ENCODE assay signal across 15 cellular contexts in genomic region chr3:149216195-149216869, GRCh38. TPM values are rescaled to one million over a fixed set of nuclear protein-coding genes. Genes with fewer than 3 reads are reported as not detected.
A peak's percentile ranks its signal among the peaks of the same experiment; 100 is the strongest.
DNase-seq lines count a peak whose midpoint lies in the region; ATAC-seq and TF ChIP-seq lines count a peak whose summit lies in the region.
"Had no signal": no experiment of that assay in that cellular context is flagged by ENCODE, and none has a peak within 500 bp of the region (broad histone marks: within the 10 kb centered on the region; RNA-seq: fewer than 3 reads in every experiment).

No MANE protein-coding gene starts in this region.

- H3K27me3 ChIP-seq in left lung = no peaks in the 10 kb centered on the region
- H3K27me3 ChIP-seq: adrenal gland, tibial nerve had no signal

- no peak overlapping the region for H3K4me3 ChIP-seq in left lung
- H3K4me3 ChIP-seq: adrenal gland, tibial nerve had no signal

- peaks cover 10% of the 10 kb centered on the region for H3K27me3 Mint-ChIP-seq in activated CD4-positive, alpha-beta T cell treated with anti-CD3 and anti-CD28 coated beads, Interleukin-2, amount 10 ng/mL, durations not matched to agents 24 days and 14 days
- H3K27me3 Mint-ChIP-seq in WTC11 (ENCODE audit: low read depth) = no peaks in the 10 kb centered on the region
- no peaks in the 10 kb centered on the region for H3K27me3 Mint-ChIP-seq in type B pancreatic cell

- no peaks in the 10 kb centered on the region for H3K36me3 Mint-ChIP-seq in activated CD4-positive, alpha-beta T cell treated with anti-CD3 and anti-CD28 coated beads, Interleukin-2, amount 10 ng/mL, durations not matched to agents 24 days and 14 days (ENCODE audit: low read depth)
- H3K36me3 Mint-ChIP-seq in WTC11 = peaks cover 7% of the 10 kb centered on the region
- no peaks in the 10 kb centered on the region for H3K36me3 Mint-ChIP-seq in type B pancreatic cell

- H3K4me3 Mint-ChIP-seq in activated CD4-positive, alpha-beta T cell treated with anti-CD3 and anti-CD28 coated beads, Interleukin-2, amount 10 ng/mL, durations not matched to agents 24 days and 14 days = no peak overlapping the region
- H3K4me3 Mint-ChIP-seq in WTC11 (no peak overlapping the region), type B pancreatic cell (no peak overlapping the region)

- peaks cover 11 to 13% of the 10 kb centered on the region in 2 donors for H3K4me1 ChIP-seq in left lung

- no peaks in the 10 kb centered on the region for H3K36me3 ChIP-seq in left lung
- H3K36me3 ChIP-seq: adrenal gland, tibial nerve had no signal

- POLR2A ChIA-PET in WTC11 (lab: Charles Lee) = no interaction called here

- CTCF ChIA-PET in WTC11 (lab: Charles Lee) = interaction anchor here (1.2 kb wide), 1 partner anchor 87 kb away, joined by 3 read pairs; the partner anchor contains the start of gene HPS3

- intact Hi-C loops in activated CD4-positive, alpha-beta T cell treated with anti-CD3 and anti-CD28 coated beads, Interleukin-2, amount 10 ng/mL, durations not matched to agents 24 days and 14 days (cut with micrococcal nuclease) = no loop called here
- intact Hi-C loops in left lung (cut with DNase I) = no loop called here

- 0 out of 2 replicates have a peak, but pooled peaks have one; percentile 38 for ATAC-seq in WTC11
- ATAC-seq in left lung = peak; percentile 42

- no peak overlapping the region for H3K27ac Mint-ChIP-seq in activated CD4-positive, alpha-beta T cell treated with anti-CD3 and anti-CD28 coated beads, Interleukin-2, amount 10 ng/mL, durations not matched to agents 24 days and 14 days
- H3K27ac Mint-ChIP-seq in WTC11 = no peak overlapping the region
- H3K27ac Mint-ChIP-seq in type B pancreatic cell = peak overlapping the region; percentile 21

- H3K9me3 Mint-ChIP-seq in activated CD4-positive, alpha-beta T cell treated with anti-CD3 and anti-CD28 coated beads, Interleukin-2, amount 10 ng/mL, durations not matched to agents 24 days and 14 days = no peaks in the 10 kb centered on the region
- peaks cover 10% of the 10 kb centered on the region for H3K9me3 Mint-ChIP-seq in WTC11
- H3K9me3 Mint-ChIP-seq in type B pancreatic cell = no peaks in the 10 kb centered on the region

- no peak for TF ChIP-seq CTCF in WTC11 (IDR thresholded peaks at IDR 0.05)
- TF ChIP-seq CTCF in left lung (IDR thresholded peaks at IDR 0.05) = no peak
- no peak for TF ChIP-seq CTCF in type B pancreatic cell (conservative IDR thresholded peaks at IDR 0.05)

- no peak overlapping the region for H3K27ac ChIP-seq in left lung
- H3K27ac ChIP-seq: RWPE1, VCaP had no signal

- peak; percentile 37 for DNase-seq in activated CD4-positive, alpha-beta T cell treated with anti-CD3 and anti-CD28 coated beads, Interleukin-2, amount 10 ng/mL, durations not matched to agents 24 days and 14 days
- no peak for DNase-seq in activated CD4-positive, alpha-beta T cell treated with anti-CD3 and anti-CD28 coated beads, Interleukin-2, amount 50 U/mL, for 1 hour
- DNase-seq in WTC11 (ENCODE audit: low spot score) (no peak), left lung (no peak), type B pancreatic cell (ENCODE audit: extremely low spot score, unreplicated experiment) (no peak), mesenteric fat pad (ENCODE audit: low spot score) (no peak), COLO668 (lab: John Stamatoyannopoulos, UW; ENCODE audit: unreplicated experiment) (no peak), A172 (ENCODE audit: low spot score) (no peak)
- DNase-seq: kidney glomerular epithelial cell; MM.1S; stimulated activated CD4-positive, alpha-beta T cell treated with anti-CD3 and anti-CD28 coated beads, Interleukin-15, amount 100 ng/mL, for 24 hours had no signal

- H3K9me3 ChIP-seq in left lung = no peaks in the 10 kb centered on the region
- H3K9me3 ChIP-seq: adrenal gland, tibial nerve had no signal

- H3K4me1 Mint-ChIP-seq in activated CD4-positive, alpha-beta T cell treated with anti-CD3 and anti-CD28 coated beads, Interleukin-2, amount 10 ng/mL, durations not matched to agents 24 days and 14 days = no peaks in the 10 kb centered on the region
- peaks cover 21% of the 10 kb centered on the region for H3K4me1 Mint-ChIP-seq in WTC11
- H3K4me1 Mint-ChIP-seq in type B pancreatic cell (ENCODE audit: unreplicated experiment) = peaks cover 28% of the 10 kb centered on the region

TF ChIP-seq in WTC11, 78 proteins besides CTCF, POLR2A, EP300 and RAD21:
- no peak for TF ChIP-seq JUN (CRISPR knock-in tag; IDR thresholded peaks at IDR 0.05)
- TF ChIP-seq OVOL2 (CRISPR knock-in tag; IDR thresholded peaks at IDR 0.05; ENCODE audit: borderline replicate concordance) = no peak
- TF ChIP-seq, protein P1, sequence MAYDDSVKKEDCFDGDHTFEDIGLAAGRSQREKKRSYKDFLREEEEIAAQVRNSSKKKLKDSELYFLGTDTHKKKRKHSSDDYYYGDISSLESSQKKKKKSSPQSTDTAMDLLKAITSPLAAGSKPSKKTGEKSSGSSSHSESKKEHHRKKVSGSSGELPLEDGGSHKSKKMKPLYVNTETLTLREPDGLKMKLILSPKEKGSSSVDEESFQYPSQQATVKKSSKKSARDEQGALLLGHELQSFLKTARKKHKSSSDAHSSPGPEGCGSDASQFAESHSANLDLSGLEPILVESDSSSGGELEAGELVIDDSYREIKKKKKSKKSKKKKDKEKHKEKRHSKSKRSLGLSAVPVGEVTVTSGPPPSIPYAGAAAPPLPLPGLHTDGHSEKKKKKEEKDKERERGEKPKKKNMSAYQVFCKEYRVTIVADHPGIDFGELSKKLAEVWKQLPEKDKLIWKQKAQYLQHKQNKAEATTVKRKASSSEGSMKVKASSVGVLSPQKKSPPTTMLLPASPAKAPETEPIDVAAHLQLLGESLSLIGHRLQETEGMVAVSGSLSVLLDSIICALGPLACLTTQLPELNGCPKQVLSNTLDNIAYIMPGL (CRISPR knock-in tag; IDR thresholded peaks at IDR 0.05) = no peak
- TF ChIP-seq ZNF396 (CRISPR knock-in tag; IDR thresholded peaks at IDR 0.05; ENCODE audit: borderline replicate concordance) = no peak
- no peak for TF ChIP-seq ETV6 (CRISPR knock-in tag; IDR thresholded peaks at IDR 0.05)
- TF ChIP-seq SMAD3 (CRISPR knock-in tag; IDR thresholded peaks at IDR 0.05; ENCODE audit: borderline replicate concordance) = no peak
- TF ChIP-seq, protein P2, sequence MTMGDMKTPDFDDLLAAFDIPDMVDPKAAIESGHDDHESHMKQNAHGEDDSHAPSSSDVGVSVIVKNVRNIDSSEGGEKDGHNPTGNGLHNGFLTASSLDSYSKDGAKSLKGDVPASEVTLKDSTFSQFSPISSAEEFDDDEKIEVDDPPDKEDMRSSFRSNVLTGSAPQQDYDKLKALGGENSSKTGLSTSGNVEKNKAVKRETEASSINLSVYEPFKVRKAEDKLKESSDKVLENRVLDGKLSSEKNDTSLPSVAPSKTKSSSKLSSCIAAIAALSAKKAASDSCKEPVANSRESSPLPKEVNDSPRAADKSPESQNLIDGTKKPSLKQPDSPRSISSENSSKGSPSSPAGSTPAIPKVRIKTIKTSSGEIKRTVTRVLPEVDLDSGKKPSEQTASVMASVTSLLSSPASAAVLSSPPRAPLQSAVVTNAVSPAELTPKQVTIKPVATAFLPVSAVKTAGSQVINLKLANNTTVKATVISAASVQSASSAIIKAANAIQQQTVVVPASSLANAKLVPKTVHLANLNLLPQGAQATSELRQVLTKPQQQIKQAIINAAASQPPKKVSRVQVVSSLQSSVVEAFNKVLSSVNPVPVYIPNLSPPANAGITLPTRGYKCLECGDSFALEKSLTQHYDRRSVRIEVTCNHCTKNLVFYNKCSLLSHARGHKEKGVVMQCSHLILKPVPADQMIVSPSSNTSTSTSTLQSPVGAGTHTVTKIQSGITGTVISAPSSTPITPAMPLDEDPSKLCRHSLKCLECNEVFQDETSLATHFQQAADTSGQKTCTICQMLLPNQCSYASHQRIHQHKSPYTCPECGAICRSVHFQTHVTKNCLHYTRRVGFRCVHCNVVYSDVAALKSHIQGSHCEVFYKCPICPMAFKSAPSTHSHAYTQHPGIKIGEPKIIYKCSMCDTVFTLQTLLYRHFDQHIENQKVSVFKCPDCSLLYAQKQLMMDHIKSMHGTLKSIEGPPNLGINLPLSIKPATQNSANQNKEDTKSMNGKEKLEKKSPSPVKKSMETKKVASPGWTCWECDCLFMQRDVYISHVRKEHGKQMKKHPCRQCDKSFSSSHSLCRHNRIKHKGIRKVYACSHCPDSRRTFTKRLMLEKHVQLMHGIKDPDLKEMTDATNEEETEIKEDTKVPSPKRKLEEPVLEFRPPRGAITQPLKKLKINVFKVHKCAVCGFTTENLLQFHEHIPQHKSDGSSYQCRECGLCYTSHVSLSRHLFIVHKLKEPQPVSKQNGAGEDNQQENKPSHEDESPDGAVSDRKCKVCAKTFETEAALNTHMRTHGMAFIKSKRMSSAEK (CRISPR knock-in tag; IDR thresholded peaks at IDR 0.05; ENCODE audit: borderline replicate concordance) = no peak
TF ChIP-seq in WTC11: peak in this region for 0.

RNA-seq across cellular contexts. Expression of gene CP, which starts 5.3 kb away (rescaled TPM):
- total RNA-seq in activated CD4-positive, alpha-beta T cell treated with anti-CD3 and anti-CD28 coated beads, Interleukin-2, amount 10 ng/mL, durations not matched to agents 24 days and 14 days = not detected in 2 replicates
- total RNA-seq in WTC11 (2021) (1.1 to 1.9 TPM (median 1.5 TPM) in 3 replicates), left lung (10 to 100 TPM in 1 of 2 donors, 1 to 10 TPM in 1; 5.8 to 15.4 TPM), type B pancreatic cell (ENCODE audit: low replicate concordance) (4.0 and 7.4 TPM in 2 replicates), mesenteric fat pad (17.5 TPM)
- total RNA-seq in A172 (2014; rRNA removed; shearing (Covaris generic)) = not detected in 2 replicates
